In genomic region chr2:170282851-170283250, GRCh38 we compare ENCODE assay signal across 29 cellular contexts.
"Had no signal": no experiment of that assay in that cellular context is flagged by ENCODE, and none has a peak within 500 bp of the region (broad histone marks: within the 10 kb centered on the region; RNA-seq: fewer than 3 reads in every experiment).

No MANE protein-coding gene starts in this region.

- H3K9me3 Mint-ChIP-seq: activated CD4-positive, alpha-beta memory T cell treated with anti-CD3 and anti-CD28 coated beads for 36 hours; activated CD4-positive, alpha-beta T cell treated with anti-CD3 and anti-CD28 coated beads, Interleukin-2, amount 10 ng/mL, durations not matched to agents 24 days and 14 days; activated naive CD4-positive, alpha-beta T cell treated with anti-CD3 and anti-CD28 coated beads, Interleukin-2, amount 10 ng/mL, durations not matched to agents 7 days and 5 days; activated naive CD8-positive, alpha-beta T cell treated with anti-CD3 and anti-CD28 coated beads, Interleukin-2, amount 10 ng/mL, durations not matched to agents 7 days and 5 days; activated T-cell treated with anti-CD3 and anti-CD28 coated beads, Interleukin-2, amount 50 U/mL, for 24 hours had no signal

- H3K4me3 ChIP-seq: coronary artery, dorsolateral prefrontal cortex, gastrocnemius medialis, hepatocyte, left ventricle myocardium inferior, lung, psoas muscle, right atrium auricular region, thoracic aorta had no signal

- H3K36me3 ChIP-seq: brain microvascular endothelial cell, gastrocnemius medialis, left ventricle myocardium inferior, right atrium auricular region, thoracic aorta, WERI-Rb-1 had no signal

- H3K9me3 ChIP-seq: gastrocnemius medialis, psoas muscle, right atrium auricular region, thoracic aorta had no signal

- H3K27ac ChIP-seq: brain microvascular endothelial cell, coronary artery, dorsolateral prefrontal cortex, gastrocnemius medialis, hepatocyte, left ventricle myocardium inferior, parathyroid adenoma, psoas muscle, right atrium auricular region, thoracic aorta, WERI-Rb-1 had no signal

- DNase-seq: activated CD4-positive, alpha-beta memory T cell treated with anti-CD3 and anti-CD28 coated beads for 36 hours; activated CD4-positive, alpha-beta T cell treated with anti-CD3 and anti-CD28 coated beads, Interleukin-2, amount 10 ng/mL, durations not matched to agents 24 days and 14 days; activated CD4-positive, CD25-positive, alpha-beta regulatory T cell treated with anti-CD3 and anti-CD28 coated beads, Interleukin-2, amount 50 U/mL, for 72 hours; activated CD8-positive, alpha-beta memory T cell treated with anti-CD3 and anti-CD28 coated beads, Interleukin-2, amount 50 U/mL, for 4 hours; activated gamma-delta T cell; activated naive CD4-positive, alpha-beta T cell treated with anti-CD3 and anti-CD28 coated beads, Interleukin-2, amount 10 ng/mL, durations not matched to agents 7 days and 5 days; activated naive CD8-positive, alpha-beta T cell treated with anti-CD3 and anti-CD28 coated beads, Interleukin-2, amount 10 ng/mL, durations not matched to agents 7 days and 5 days; activated T-cell treated with anti-CD3 and anti-CD28 coated beads, Interleukin-2, amount 50 U/mL, for 24 hours; brain microvascular endothelial cell; dorsolateral prefrontal cortex; effector memory CD4-positive, alpha-beta T cell; erythroblast; gastrocnemius medialis; glutamatergic neuron; kidney glomerular epithelial cell; left ventricle myocardium inferior; nucleus accumbens; psoas muscle; stimulated activated naive CD4-positive, alpha-beta T cell treated with Interleukin-2 at 50 U/mL for 16 hours; T-helper 17 cell; T1000; trophoblast cell; WERI-Rb-1 had no signal

- ATAC-seq: gastrocnemius medialis, psoas muscle, T-helper 17 cell had no signal

- H3K4me3 Mint-ChIP-seq: activated CD4-positive, alpha-beta memory T cell treated with anti-CD3 and anti-CD28 coated beads for 36 hours; activated CD4-positive, alpha-beta T cell treated with anti-CD3 and anti-CD28 coated beads, Interleukin-2, amount 10 ng/mL, durations not matched to agents 24 days and 14 days; activated naive CD4-positive, alpha-beta T cell treated with anti-CD3 and anti-CD28 coated beads, Interleukin-2, amount 10 ng/mL, durations not matched to agents 7 days and 5 days; activated naive CD8-positive, alpha-beta T cell treated with anti-CD3 and anti-CD28 coated beads, Interleukin-2, amount 10 ng/mL, durations not matched to agents 7 days and 5 days; activated T-cell treated with anti-CD3 and anti-CD28 coated beads, Interleukin-2, amount 50 U/mL, for 24 hours; T-helper 17 cell had no signal

- H3K27me3 ChIP-seq: brain microvascular endothelial cell, dorsolateral prefrontal cortex, gastrocnemius medialis, hepatocyte, right atrium auricular region had no signal

- H3K27ac Mint-ChIP-seq: activated CD4-positive, alpha-beta memory T cell treated with anti-CD3 and anti-CD28 coated beads for 36 hours; activated CD4-positive, alpha-beta T cell treated with anti-CD3 and anti-CD28 coated beads, Interleukin-2, amount 10 ng/mL, durations not matched to agents 24 days and 14 days; activated naive CD4-positive, alpha-beta T cell treated with anti-CD3 and anti-CD28 coated beads, Interleukin-2, amount 10 ng/mL, durations not matched to agents 7 days and 5 days; activated naive CD8-positive, alpha-beta T cell treated with anti-CD3 and anti-CD28 coated beads, Interleukin-2, amount 10 ng/mL, durations not matched to agents 7 days and 5 days; activated T-cell treated with anti-CD3 and anti-CD28 coated beads, Interleukin-2, amount 50 U/mL, for 24 hours; T-helper 17 cell had no signal

- H3K4me1 Mint-ChIP-seq: activated CD4-positive, alpha-beta T cell treated with anti-CD3 and anti-CD28 coated beads, Interleukin-2, amount 10 ng/mL, durations not matched to agents 24 days and 14 days; activated naive CD4-positive, alpha-beta T cell treated with anti-CD3 and anti-CD28 coated beads, Interleukin-2, amount 10 ng/mL, durations not matched to agents 7 days and 5 days; activated naive CD8-positive, alpha-beta T cell treated with anti-CD3 and anti-CD28 coated beads, Interleukin-2, amount 10 ng/mL, durations not matched to agents 7 days and 5 days had no signal

- H3K4me1 ChIP-seq: gastrocnemius medialis, left ventricle myocardium inferior, parathyroid adenoma, psoas muscle, right atrium auricular region had no signal
